In genomic region chr13:97222934-97223710, GRCh38 we compare ENCODE assay signal across 8 cellular contexts. TPM values are rescaled to one million over a fixed set of nuclear protein-coding genes. Genes with fewer than 3 reads are reported as not detected.
DNase-seq lines count a peak whose midpoint lies in the region; ATAC-seq and TF ChIP-seq lines count a peak whose summit lies in the region.

No MANE protein-coding gene starts in this region.

- DNase-seq in AG10803 (ENCODE audit: low read depth) (peak; percentile 88), HCEC 1CT (peak; percentile 41), kidney glomerular epithelial cell (lab: John Stamatoyannopoulos, UW) (peak; percentile 96), SKM-1 (lab: John Stamatoyannopoulos, UW; ENCODE audit: unreplicated experiment) (no peak), SHP77 treated with DMSO at 0.1 percent for 48 hours (lab: John Stamatoyannopoulos, UW) (no peak)
- DNase-seq in activated naive CD8-positive, alpha-beta T cell treated with anti-CD3 and anti-CD28 coated beads for 36 hours = no peak

- no peak for TF ChIP-seq CTCF in AG10803 (conservative IDR thresholded peaks at IDR 0.05; ENCODE audit: low read length)

- no peak for ATAC-seq in HG03565 (IDR thresholded peaks at IDR 0.05; ENCODE audit: unreplicated experiment)

- no peaks in the 10 kb centered on the region for H3K9me3 Mint-ChIP-seq in activated naive CD8-positive, alpha-beta T cell treated with anti-CD3 and anti-CD28 coated beads for 36 hours

- H3K4me3 Mint-ChIP-seq in activated naive CD8-positive, alpha-beta T cell treated with anti-CD3 and anti-CD28 coated beads for 36 hours = peak overlapping the region; percentile 86

- peaks cover 35% of the 10 kb centered on the region for H3K4me1 Mint-ChIP-seq in activated naive CD8-positive, alpha-beta T cell treated with anti-CD3 and anti-CD28 coated beads for 36 hours

- H3K36me3 Mint-ChIP-seq in activated naive CD8-positive, alpha-beta T cell treated with anti-CD3 and anti-CD28 coated beads for 36 hours = peaks cover 2% of the 10 kb centered on the region

- peak overlapping the region; percentile 85 for H3K27ac Mint-ChIP-seq in activated naive CD8-positive, alpha-beta T cell treated with anti-CD3 and anti-CD28 coated beads for 36 hours

- H3K27ac ChIP-seq in temporal lobe (ENCODE audit: low read depth, low read length) = peak overlapping the region; percentile 89

- H3K27me3 Mint-ChIP-seq in activated naive CD8-positive, alpha-beta T cell treated with anti-CD3 and anti-CD28 coated beads for 36 hours = no peaks in the 10 kb centered on the region

- peak overlapping the region; percentile 82 for H3K4me3 ChIP-seq in AG10803 (ENCODE audit: low read length)

RNA-seq across cellular contexts. Expression of gene MBNL2, which starts 1.0 kb away (rescaled TPM):
- total RNA-seq in activated naive CD8-positive, alpha-beta T cell treated with anti-CD3 and anti-CD28 coated beads for 36 hours = 10 to 100 TPM; 12.5 to 13.6 TPM
- total RNA-seq in temporal lobe = 19.2 TPM

Comparison
In these comparisons a context has a peak if more than half of its experiments do, and no peak if none do; other contexts are left out.
1. DNase-seq: peak in AG10803 (single experiment), HCEC 1CT (single experiment) and kidney glomerular epithelial cell (single experiment); none in activated naive CD8-positive, alpha-beta T cell treated with anti-CD3 and anti-CD28 coated beads for 36 hours (single experiment), SKM-1 (single experiment) and SHP77 treated with DMSO at 0.1 percent for 48 hours (single experiment).